ENCODE assay signal across 20 cellular contexts in genomic region chr4:44487341-44487740, GRCh38. TPM values are rescaled to one million over a fixed set of nuclear protein-coding genes. Genes with fewer than 3 reads are reported as not detected.
"Had no signal": no experiment of that assay in that cellular context is flagged by ENCODE, and none has a peak within 500 bp of the region (broad histone marks: within the 10 kb centered on the region; RNA-seq: fewer than 3 reads in every experiment).

No MANE protein-coding gene starts in this region.

- H3K4me3 ChIP-seq: dorsolateral prefrontal cortex, gastroesophageal sphincter, heart left ventricle, left lung, spleen, thoracic aorta, upper lobe of left lung had no signal

- H3K27me3 ChIP-seq: dorsolateral prefrontal cortex, gastroesophageal sphincter, heart left ventricle, left lung, spleen, upper lobe of left lung had no signal

- H3K27ac ChIP-seq: dorsolateral prefrontal cortex, gastroesophageal sphincter, heart left ventricle, left lung, spleen, thoracic aorta, upper lobe of left lung, WERI-Rb-1 had no signal

- H3K9me3 ChIP-seq: gastroesophageal sphincter, upper lobe of left lung had no signal

- H3K36me3 ChIP-seq: gastroesophageal sphincter, heart left ventricle, left lung, spleen, thoracic aorta, upper lobe of left lung, WERI-Rb-1 had no signal

- DNase-seq: activated CD4-positive, alpha-beta T cell treated with anti-CD3 and anti-CD28 coated beads for 1 hour; activated CD8-positive, alpha-beta memory T cell treated with anti-CD3 and anti-CD28 coated beads for 24 hours; activated gamma-delta T cell; amniotic stem cell; dorsolateral prefrontal cortex; heart left ventricle; left lung; nephron progenitor cell; nucleus accumbens; posterior cingulate gyrus; spleen; stimulated activated CD4-positive, alpha-beta T cell treated with anti-CD3 and anti-CD28 coated beads, Interleukin-4, amount 100 ng/mL, for 4 hours; T-helper 2 cell; upper lobe of left lung; WERI-Rb-1 had no signal

RNA-seq across cellular contexts. Expression of gene KCTD8, which starts 38.7 kb away (rescaled TPM):
- total RNA-seq: epithelial cell of proximal tubule, myocyte, renal cortical epithelial cell had no signal
